In genomic region chr2:223459328-223459939, GRCh38 we compare ENCODE assay signal across 9 cellular contexts.
DNase-seq lines count a peak whose midpoint lies in the region; ATAC-seq, FAIRE-seq and TF ChIP-seq lines count a peak whose summit lies in the region.
"Had no signal": no experiment of that assay in that cellular context is flagged by ENCODE, and none has a peak within 500 bp of the region (broad histone marks: within the 10 kb centered on the region; RNA-seq: fewer than 3 reads in every experiment).

No MANE protein-coding gene starts in this region.

- peaks cover 2% of the 10 kb centered on the region for H3K9me3 ChIP-seq in RWPE2 (ENCODE audit: severe bottlenecking)

- peaks cover 22% of the 10 kb centered on the region for H3K4me1 ChIP-seq in RWPE2 (ENCODE audit: insufficient read depth, poor library complexity, severe bottlenecking)

- H3K27me3 ChIP-seq in BJ (ENCODE audit: control insufficient read depth, insufficient read depth, low read length) (no peaks in the 10 kb centered on the region), RWPE2 (ENCODE audit: insufficient read depth, poor library complexity, severe bottlenecking) (no peaks in the 10 kb centered on the region)

- POLR2A ChIA-PET in BJ (lab: Charles Lee), result interaction anchor here (0.6 kb wide), 1 partner anchor 140 kb away, joined by 4 read pairs; no protein-coding TSS in a partner anchor

- FAIRE-seq in GM12892 (lab: Jason Lieb, UNC) (no peak), GM19239 (lab: Jason Lieb, UNC) (no peak)

- DNase-seq in BJ (ENCODE audit: low read depth), result no peak
- DNase-seq in HS-5 (ENCODE audit: low read depth), result peak; percentile 29
- DNase-seq in RWPE2 (ENCODE audit: low spot score), result no peak
- DNase-seq in glomerular endothelial cell (ENCODE audit: extremely low read depth, low read depth, low spot score), result peak; percentile 10
- no peak for DNase-seq in GM12892 (ENCODE audit: insufficient read length)
- DNase-seq in GM19239 (ENCODE audit: insufficient read length, low spot score), result no peak
- DNase-seq: right cardiac atrium had no signal

- no peak for TF ChIP-seq POLR2A in GM12892 (IDR thresholded peaks at IDR 0.05; ENCODE audit: low read depth, low read length)

- H3K4me3 ChIP-seq in BJ (ENCODE audit: low read depth, low read length) (no peak overlapping the region), RWPE2 (ENCODE audit: severe bottlenecking) (no peak overlapping the region)

- CTCF ChIA-PET in BJ (lab: Yijun Ruan, JAX), result interaction anchor here (0.6 to 1.8 kb wide), 14 partner anchors 11 to 488 kb away, joined by 3 to 8 read pairs (median 3); no protein-coding TSS in a partner anchor

- TF ChIP-seq CTCF in BJ (IDR thresholded peaks at IDR 0.05; ENCODE audit: insufficient read depth, low read depth, low read length) (peak; percentile 38), RWPE2 (IDR thresholded peaks at IDR 0.05; ENCODE audit: poor library complexity, severe bottlenecking) (peak; percentile 76)

- H3K27ac ChIP-seq in RWPE2 (ENCODE audit: poor library complexity, severe bottlenecking), result peak overlapping the region; percentile 68

- H3K36me3 ChIP-seq in BJ (ENCODE audit: control insufficient read depth, insufficient read depth, low read length) (no peaks in the 10 kb centered on the region), RWPE2 (ENCODE audit: low read depth) (no peaks in the 10 kb centered on the region)

- ATAC-seq in RWPE2 (ENCODE audit: low read depth), result no peak
- no peak for ATAC-seq in HG03159 (IDR thresholded peaks at IDR 0.05; ENCODE audit: unreplicated experiment)
- ATAC-seq in GM19328 (IDR thresholded peaks at IDR 0.05; ENCODE audit: unreplicated experiment), result no peak
- ATAC-seq: right cardiac atrium had no signal

Comparison
In these comparisons a context has a peak if more than half of its experiments do, and no peak if none do; other contexts are left out.
1. DNase-seq: peak in HS-5 (single experiment) and glomerular endothelial cell (single experiment); none in BJ (single experiment), RWPE2 (single experiment), GM12892 (single experiment) and GM19239 (single experiment).